Comparison of ENCODE assay signal across 36 cellular contexts in genomic region chr4:183285886-183286285, GRCh38. TPM values are rescaled to one million over a fixed set of nuclear protein-coding genes. Genes with fewer than 3 reads are reported as not detected.
"Had no signal": no experiment of that assay in that cellular context is flagged by ENCODE, and none has a peak within 500 bp of the region (broad histone marks: within the 10 kb centered on the region; RNA-seq: fewer than 3 reads in every experiment).

No MANE protein-coding gene starts in this region.

- H3K27me3 ChIP-seq: esophagus muscularis mucosa, foreskin keratinocyte, gastroesophageal sphincter, heart left ventricle, hepatocyte, stomach, thyroid gland, vagina had no signal

- H2AFZ ChIP-seq: hepatocyte, parathyroid adenoma had no signal

- H3K4me1 ChIP-seq: esophagus muscularis mucosa, foreskin keratinocyte, gastroesophageal sphincter, heart left ventricle, left ventricle myocardium inferior, parathyroid adenoma, stomach, thyroid gland, vagina had no signal

- H3K27ac ChIP-seq: coronary artery, esophagus muscularis mucosa, foreskin keratinocyte, gastroesophageal sphincter, heart left ventricle, left ventricle myocardium inferior, lower lobe of right lung, parathyroid adenoma, stomach, thyroid gland, vagina had no signal

- H3K4me1 Mint-ChIP-seq: neural crest cell had no signal

- DNase-seq: dermis blood vessel endothelial cell; effector memory CD4-positive, alpha-beta T cell; foreskin keratinocyte; heart left ventricle; left cardiac atrium; left ventricle myocardium inferior; lower lobe of right lung; naive thymus-derived CD8-positive, alpha-beta T cell; stimulated activated CD4-positive, alpha-beta T cell treated with anti-CD3 and anti-CD28 coated beads, Interleukin-12 subunit alpha, Interleukin-12 subunit beta, amount 100 ng/mL, for 4 hours; stimulated activated CD4-positive, alpha-beta T cell treated with anti-CD3 and anti-CD28 coated beads, Interleukin-1b, Interleukin-23, amount 100 ng/mL, for 48 hours; stimulated activated CD4-positive, alpha-beta T cell treated with anti-CD3 and anti-CD28 coated beads, Interleukin-4, amount 100 ng/mL, for 1 hour; stimulated activated CD8-positive, alpha-beta memory T cell treated with anti-CD3 and anti-CD28 coated beads, Interleukin-4, amount 100 ng/mL, for 48 hours; stimulated activated naive CD4-positive, alpha-beta T cell treated with Interleukin-2 at 50 U/mL for 16 hours; stomach; thyroid gland; trophoblast cell had no signal

- ATAC-seq: foreskin keratinocyte; gastroesophageal sphincter; heart left ventricle; left cardiac atrium; lower lobe of right lung; naive thymus-derived CD8-positive, alpha-beta T cell; sciatic nerve had no signal

- H3K9me3 ChIP-seq: esophagus muscularis mucosa, gastroesophageal sphincter, heart left ventricle, left ventricle myocardium inferior, lower lobe of right lung, stomach, thyroid gland, vagina had no signal

- H3K4me3 ChIP-seq: coronary artery, esophagus muscularis mucosa, gastroesophageal sphincter, heart left ventricle, hepatocyte, left ventricle myocardium inferior, lower lobe of right lung, smooth muscle cell, stomach, thyroid gland, vagina had no signal

- H3K9ac ChIP-seq: parathyroid adenoma had no signal

- H3K27ac Mint-ChIP-seq: naive thymus-derived CD8-positive, alpha-beta T cell; progenitor cell of endocrine pancreas had no signal

- H3K4me3 Mint-ChIP-seq: naive thymus-derived CD8-positive, alpha-beta T cell; neural crest cell had no signal

- H3K79me2 ChIP-seq: hepatocyte, parathyroid adenoma had no signal

- H3K27me3 Mint-ChIP-seq: naive thymus-derived CD8-positive, alpha-beta T cell; progenitor cell of endocrine pancreas had no signal

- H3K9me3 Mint-ChIP-seq: naive thymus-derived CD8-positive, alpha-beta T cell; neural crest cell had no signal

- H3K4me2 ChIP-seq: smooth muscle cell had no signal

- FAIRE-seq: endothelial cell of umbilical vein had no signal

RNA-seq across cellular contexts. Expression of gene CLDN22, which starts 34.2 kb away (rescaled TPM):
- total RNA-seq: dermis blood vessel endothelial cell; endothelial cell of umbilical vein; epithelial cell of proximal tubule; esophagus muscularis mucosa; foreskin keratinocyte; heart left ventricle; hepatocyte; kidney epithelial cell; left cardiac atrium; left ventricle myocardium inferior; lower lobe of right lung; mesenteric fat pad; myocyte; naive thymus-derived CD8-positive, alpha-beta T cell; neural crest cell; osteoblast; progenitor cell of endocrine pancreas; sciatic nerve; smooth muscle cell; stomach; subcutaneous adipose tissue; temporal lobe; thyroid gland; ureter; vagina had no signal
- polyA plus RNA-seq: endothelial cell of umbilical vein, fibroblast of lung, foreskin keratinocyte, heart left ventricle, hepatocyte had no signal

RNA-seq across cellular contexts. Expression of gene CLDN24, which starts 36.3 kb away (rescaled TPM):
- total RNA-seq: dermis blood vessel endothelial cell; endothelial cell of umbilical vein; epithelial cell of proximal tubule; esophagus muscularis mucosa; fibroblast of lung; foreskin keratinocyte; gastroesophageal sphincter; heart left ventricle; hepatocyte; kidney epithelial cell; left cardiac atrium; left ventricle myocardium inferior; lower lobe of right lung; mesenteric fat pad; myocyte; naive thymus-derived CD8-positive, alpha-beta T cell; neural crest cell; osteoblast; progenitor cell of endocrine pancreas; sciatic nerve; smooth muscle cell; stomach; temporal lobe; thyroid gland; ureter; vagina had no signal
- polyA plus RNA-seq: endothelial cell of umbilical vein, fibroblast of lung, foreskin keratinocyte, heart left ventricle, smooth muscle cell had no signal
